Comparison of ENCODE assay signal across 1 cellular context in the genomic region with DNA sequence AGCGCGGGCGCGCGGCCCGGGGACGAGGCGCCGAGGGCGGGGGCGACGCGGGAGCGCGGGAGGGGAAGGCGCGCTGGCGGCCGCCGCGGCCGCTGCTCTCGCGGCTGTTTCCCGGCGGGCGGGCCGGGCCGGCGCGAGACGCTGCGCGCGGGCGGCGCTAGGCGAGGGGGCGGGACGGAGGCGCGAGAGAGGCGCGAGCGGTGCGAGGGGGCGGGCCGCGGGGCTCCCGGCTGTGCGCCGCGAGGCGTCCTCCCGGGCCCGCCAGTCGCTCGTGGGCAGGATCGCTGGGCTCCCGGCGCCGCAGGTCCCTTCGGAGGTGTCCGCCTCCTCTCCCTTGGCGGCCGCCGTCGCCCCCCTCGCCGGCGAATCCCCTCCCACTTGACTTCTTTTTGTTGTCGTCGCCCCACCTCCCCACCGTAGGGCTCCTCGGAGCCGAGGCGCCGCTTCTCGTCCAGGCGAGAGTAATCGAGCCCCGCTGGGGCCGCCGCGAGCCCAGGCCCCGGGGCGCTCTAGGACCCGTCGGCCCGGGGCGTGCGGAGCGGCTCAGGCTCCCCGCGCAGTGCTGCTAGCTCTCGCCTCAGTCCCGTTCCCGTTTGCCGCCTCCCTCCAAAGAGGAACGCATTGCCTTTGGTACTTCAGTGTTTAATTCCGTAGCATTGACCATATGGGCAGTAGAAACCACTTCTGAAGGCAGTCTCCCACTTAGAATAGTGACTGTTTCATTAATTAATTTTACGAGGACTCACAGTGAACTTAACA.
TF ChIP-seq lines count a peak whose summit lies in the region.

A gene (minus strand): TSS at position 110 of the 759 bp plus-strand sequence. CDS start 330 bp downstream, outside the sequence.

TF ChIP-seq in HepG2, 621 proteins besides CTCF, POLR2A, EP300 and RAD21 (continued from another document and continues in another):
- TF ChIP-seq, protein P1, sequence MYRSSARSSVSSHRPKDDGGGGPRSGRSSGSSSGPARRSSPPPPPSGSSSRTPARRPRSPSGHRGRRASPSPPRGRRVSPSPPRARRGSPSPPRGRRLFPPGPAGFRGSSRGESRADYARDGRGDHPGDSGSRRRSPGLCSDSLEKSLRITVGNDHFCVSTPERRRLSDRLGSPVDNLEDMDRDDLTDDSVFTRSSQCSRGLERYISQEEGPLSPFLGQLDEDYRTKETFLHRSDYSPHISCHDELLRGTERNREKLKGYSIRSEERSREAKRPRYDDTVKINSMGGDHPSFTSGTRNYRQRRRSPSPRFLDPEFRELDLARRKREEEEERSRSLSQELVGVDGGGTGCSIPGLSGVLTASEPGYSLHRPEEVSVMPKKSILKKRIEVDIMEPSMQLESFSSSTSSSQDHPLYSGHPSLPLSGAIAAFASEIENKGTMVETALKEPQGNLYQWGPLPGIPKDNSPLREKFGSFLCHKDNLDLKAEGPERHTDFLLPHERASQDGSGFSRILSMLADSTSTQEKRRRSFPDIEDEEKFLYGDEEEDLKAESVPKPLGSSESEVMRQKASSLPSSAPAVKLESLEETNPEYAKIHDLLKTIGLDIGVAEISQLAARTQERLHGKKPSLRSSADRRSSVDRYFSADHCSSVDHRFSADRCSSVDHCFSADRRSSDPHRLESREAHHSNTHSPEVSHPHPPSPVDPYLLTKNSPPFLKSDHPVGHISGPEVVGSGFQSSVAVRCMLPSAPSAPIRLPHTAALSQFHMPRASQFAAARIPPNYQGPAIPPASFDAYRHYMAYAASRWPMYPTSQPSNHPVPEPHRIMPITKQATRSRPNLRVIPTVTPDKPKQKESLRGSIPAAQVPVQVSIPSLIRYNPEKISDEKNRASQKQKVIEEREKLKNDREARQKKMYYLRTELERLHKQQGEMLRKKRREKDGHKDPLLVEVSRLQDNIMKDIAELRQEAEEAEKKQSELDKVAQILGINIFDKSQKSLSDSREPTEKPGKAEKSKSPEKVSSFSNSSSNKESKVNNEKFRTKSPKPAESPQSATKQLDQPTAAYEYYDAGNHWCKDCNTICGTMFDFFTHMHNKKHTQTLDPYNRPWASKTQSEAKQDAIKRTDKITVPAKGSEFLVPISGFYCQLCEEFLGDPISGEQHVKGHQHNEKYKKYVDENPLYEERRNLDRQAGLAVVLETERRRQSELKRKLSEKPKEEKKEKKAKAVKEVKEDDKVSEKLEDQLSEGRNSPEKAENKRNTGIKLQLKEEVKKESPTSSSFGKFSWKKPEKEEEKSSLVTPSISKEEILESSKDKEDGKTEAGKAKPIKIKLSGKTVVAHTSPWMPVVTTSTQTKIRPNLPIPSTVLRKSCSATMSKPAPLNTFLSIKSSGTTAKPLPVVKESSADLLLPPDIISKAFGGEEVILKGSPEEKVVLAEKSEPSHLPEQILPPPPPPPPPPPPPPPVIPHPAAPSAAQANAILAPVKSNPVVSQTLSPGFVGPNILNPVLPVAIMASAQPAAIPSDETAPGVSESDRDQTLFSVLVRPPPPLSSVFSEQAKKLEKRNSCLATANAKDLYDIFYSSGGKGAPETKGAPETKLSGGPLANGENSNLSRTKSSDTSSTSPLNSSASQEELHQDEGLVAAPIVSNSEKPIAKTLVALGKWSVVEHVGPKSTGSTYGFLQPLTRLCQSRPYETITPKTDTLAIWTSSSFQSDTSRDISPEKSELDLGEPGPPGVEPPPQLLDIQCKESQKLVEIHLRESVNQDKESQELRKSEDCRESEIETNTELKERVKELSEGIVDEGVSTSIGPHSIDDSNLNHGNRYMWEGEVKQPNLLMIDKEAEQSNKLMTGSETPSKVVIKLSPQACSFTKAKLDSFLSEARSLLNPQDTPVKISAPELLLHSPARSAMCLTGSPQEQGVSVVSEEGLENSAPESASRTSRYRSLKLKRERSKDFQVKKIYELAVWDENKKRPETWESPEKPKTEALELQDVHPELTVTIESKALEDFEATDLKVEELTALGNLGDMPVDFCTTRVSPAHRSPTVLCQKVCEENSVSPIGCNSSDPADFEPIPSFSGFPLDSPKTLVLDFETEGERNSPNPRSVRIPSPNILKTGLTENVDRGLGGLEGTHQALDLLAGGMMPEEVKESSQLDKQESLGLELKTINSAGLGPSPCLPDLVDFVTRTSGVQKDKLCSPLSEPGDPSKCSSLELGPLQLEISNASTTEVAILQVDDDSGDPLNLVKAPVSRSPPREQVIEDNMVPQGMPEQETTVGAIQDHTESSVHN (CRISPR knock-in tag; IDR thresholded peaks at IDR 0.05), result peak; percentile 90; the same call in 1 of the 2 replicates
- TF ChIP-seq GZF1 (CRISPR knock-in tag; IDR thresholded peaks at IDR 0.05) (peak; percentile 80), ZC3H4 (CRISPR knock-in tag; IDR thresholded peaks at IDR 0.05; ENCODE audit: borderline replicate concordance) (peak; percentile 73; the same call in 1 of the 2 replicates), DMAP1 (CRISPR knock-in tag; IDR thresholded peaks at IDR 0.05) (peak; percentile 51; the same call in 1 of the 2 replicates), SOX13 (IDR thresholded peaks at IDR 0.05) (no peak), SOX13 (CRISPR knock-in tag; conservative IDR thresholded peaks at IDR 0.05 in 1 of 2, IDR thresholded peaks at IDR 0.05 in 1 of 2) (peak in 1 of 2 experiments; percentile 71; a peak in 1 of 4 replicates), ZNF24 (IDR thresholded peaks at IDR 0.05) (no peak), ZNF296 (CRISPR knock-in tag; conservative IDR thresholded peaks at IDR 0.05) (no peak), NBN (conservative IDR thresholded peaks at IDR 0.05) (no peak), ZNF367 (CRISPR knock-in tag; IDR thresholded peaks at IDR 0.05; ENCODE audit: borderline replicate concordance) (no peak), ARNT2 (CRISPR knock-in tag; IDR thresholded peaks at IDR 0.05; ENCODE audit: low read depth) (peak; percentile 78; the same call in 1 of the 2 replicates), ATM (IDR thresholded peaks at IDR 0.05; ENCODE audit: borderline replicate concordance) (no peak), GTF2F1 (IDR thresholded peaks at IDR 0.05; ENCODE audit: low read length) (no peak), ZIK1 (CRISPR knock-in tag; IDR thresholded peaks at IDR 0.05; ENCODE audit: borderline replicate concordance, low read depth) (peak; percentile 86), ZFP41 (CRISPR knock-in tag; IDR thresholded peaks at IDR 0.05; ENCODE audit: borderline replicate concordance) (peak; percentile 49; the same call in 1 of the 2 replicates), ZNF180 (CRISPR knock-in tag; IDR thresholded peaks at IDR 0.05; ENCODE audit: borderline replicate concordance, low read depth) (no peak), ZNF124 (CRISPR knock-in tag; IDR thresholded peaks at IDR 0.05) (no peak), ZNF564 (CRISPR knock-in tag; IDR thresholded peaks at IDR 0.05) (no peak), ZNF33B (CRISPR knock-in tag; IDR thresholded peaks at IDR 0.05) (no peak), ZBTB42 (CRISPR knock-in tag; IDR thresholded peaks at IDR 0.05) (0 out of 2 replicates have a peak, but pooled peaks have one; percentile 58), ZNF607 (CRISPR knock-in tag; IDR thresholded peaks at IDR 0.05; ENCODE audit: borderline replicate concordance) (peak; percentile 95), GFI1 (CRISPR knock-in tag; IDR thresholded peaks at IDR 0.05; ENCODE audit: borderline replicate concordance) (peak; percentile 60; the same call in 1 of the 2 replicates)
- TF ChIP-seq, protein P2, sequence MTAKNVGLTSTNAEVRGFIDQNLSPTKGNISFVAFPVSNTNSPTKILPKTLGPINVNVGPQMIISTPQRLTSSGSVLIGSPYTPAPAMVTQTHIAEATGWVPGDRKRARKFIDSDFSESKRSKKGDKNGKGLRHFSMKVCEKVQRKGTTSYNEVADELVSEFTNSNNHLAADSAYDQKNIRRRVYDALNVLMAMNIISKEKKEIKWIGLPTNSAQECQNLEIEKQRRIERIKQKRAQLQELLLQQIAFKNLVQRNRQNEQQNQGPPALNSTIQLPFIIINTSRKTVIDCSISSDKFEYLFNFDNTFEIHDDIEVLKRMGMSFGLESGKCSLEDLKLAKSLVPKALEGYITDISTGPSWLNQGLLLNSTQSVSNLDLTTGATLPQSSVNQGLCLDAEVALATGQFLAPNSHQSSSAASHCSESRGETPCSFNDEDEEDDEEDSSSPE (CRISPR knock-in tag; IDR thresholded peaks at IDR 0.05), result peak; percentile 64; the same call in 1 of the 2 replicates
- TF ChIP-seq, protein P3, sequence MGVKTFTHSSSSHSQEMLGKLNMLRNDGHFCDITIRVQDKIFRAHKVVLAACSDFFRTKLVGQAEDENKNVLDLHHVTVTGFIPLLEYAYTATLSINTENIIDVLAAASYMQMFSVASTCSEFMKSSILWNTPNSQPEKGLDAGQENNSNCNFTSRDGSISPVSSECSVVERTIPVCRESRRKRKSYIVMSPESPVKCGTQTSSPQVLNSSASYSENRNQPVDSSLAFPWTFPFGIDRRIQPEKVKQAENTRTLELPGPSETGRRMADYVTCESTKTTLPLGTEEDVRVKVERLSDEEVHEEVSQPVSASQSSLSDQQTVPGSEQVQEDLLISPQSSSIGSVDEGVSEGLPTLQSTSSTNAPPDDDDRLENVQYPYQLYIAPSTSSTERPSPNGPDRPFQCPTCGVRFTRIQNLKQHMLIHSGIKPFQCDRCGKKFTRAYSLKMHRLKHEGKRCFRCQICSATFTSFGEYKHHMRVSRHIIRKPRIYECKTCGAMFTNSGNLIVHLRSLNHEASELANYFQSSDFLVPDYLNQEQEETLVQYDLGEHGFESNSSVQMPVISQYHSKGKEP (CRISPR knock-in tag; IDR thresholded peaks at IDR 0.05), result no peak
- TF ChIP-seq, protein P4, sequence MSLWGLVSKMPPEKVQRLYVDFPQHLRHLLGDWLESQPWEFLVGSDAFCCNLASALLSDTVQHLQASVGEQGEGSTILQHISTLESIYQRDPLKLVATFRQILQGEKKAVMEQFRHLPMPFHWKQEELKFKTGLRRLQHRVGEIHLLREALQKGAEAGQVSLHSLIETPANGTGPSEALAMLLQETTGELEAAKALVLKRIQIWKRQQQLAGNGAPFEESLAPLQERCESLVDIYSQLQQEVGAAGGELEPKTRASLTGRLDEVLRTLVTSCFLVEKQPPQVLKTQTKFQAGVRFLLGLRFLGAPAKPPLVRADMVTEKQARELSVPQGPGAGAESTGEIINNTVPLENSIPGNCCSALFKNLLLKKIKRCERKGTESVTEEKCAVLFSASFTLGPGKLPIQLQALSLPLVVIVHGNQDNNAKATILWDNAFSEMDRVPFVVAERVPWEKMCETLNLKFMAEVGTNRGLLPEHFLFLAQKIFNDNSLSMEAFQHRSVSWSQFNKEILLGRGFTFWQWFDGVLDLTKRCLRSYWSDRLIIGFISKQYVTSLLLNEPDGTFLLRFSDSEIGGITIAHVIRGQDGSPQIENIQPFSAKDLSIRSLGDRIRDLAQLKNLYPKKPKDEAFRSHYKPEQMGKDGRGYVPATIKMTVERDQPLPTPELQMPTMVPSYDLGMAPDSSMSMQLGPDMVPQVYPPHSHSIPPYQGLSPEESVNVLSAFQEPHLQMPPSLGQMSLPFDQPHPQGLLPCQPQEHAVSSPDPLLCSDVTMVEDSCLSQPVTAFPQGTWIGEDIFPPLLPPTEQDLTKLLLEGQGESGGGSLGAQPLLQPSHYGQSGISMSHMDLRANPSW (CRISPR knock-in tag; IDR thresholded peaks at IDR 0.05; ENCODE audit: borderline replicate concordance), result peak; percentile 80; the same call in 1 of the 2 replicates
- TF ChIP-seq, protein P5, sequence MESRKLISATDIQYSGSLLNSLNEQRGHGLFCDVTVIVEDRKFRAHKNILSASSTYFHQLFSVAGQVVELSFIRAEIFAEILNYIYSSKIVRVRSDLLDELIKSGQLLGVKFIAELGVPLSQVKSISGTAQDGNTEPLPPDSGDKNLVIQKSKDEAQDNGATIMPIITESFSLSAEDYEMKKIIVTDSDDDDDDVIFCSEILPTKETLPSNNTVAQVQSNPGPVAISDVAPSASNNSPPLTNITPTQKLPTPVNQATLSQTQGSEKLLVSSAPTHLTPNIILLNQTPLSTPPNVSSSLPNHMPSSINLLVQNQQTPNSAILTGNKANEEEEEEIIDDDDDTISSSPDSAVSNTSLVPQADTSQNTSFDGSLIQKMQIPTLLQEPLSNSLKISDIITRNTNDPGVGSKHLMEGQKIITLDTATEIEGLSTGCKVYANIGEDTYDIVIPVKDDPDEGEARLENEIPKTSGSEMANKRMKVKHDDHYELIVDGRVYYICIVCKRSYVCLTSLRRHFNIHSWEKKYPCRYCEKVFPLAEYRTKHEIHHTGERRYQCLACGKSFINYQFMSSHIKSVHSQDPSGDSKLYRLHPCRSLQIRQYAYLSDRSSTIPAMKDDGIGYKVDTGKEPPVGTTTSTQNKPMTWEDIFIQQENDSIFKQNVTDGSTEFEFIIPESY (CRISPR knock-in tag; IDR thresholded peaks at IDR 0.05), result 0 out of 2 replicates have a peak, but pooled peaks have one; percentile 22
- TF ChIP-seq, protein P6, sequence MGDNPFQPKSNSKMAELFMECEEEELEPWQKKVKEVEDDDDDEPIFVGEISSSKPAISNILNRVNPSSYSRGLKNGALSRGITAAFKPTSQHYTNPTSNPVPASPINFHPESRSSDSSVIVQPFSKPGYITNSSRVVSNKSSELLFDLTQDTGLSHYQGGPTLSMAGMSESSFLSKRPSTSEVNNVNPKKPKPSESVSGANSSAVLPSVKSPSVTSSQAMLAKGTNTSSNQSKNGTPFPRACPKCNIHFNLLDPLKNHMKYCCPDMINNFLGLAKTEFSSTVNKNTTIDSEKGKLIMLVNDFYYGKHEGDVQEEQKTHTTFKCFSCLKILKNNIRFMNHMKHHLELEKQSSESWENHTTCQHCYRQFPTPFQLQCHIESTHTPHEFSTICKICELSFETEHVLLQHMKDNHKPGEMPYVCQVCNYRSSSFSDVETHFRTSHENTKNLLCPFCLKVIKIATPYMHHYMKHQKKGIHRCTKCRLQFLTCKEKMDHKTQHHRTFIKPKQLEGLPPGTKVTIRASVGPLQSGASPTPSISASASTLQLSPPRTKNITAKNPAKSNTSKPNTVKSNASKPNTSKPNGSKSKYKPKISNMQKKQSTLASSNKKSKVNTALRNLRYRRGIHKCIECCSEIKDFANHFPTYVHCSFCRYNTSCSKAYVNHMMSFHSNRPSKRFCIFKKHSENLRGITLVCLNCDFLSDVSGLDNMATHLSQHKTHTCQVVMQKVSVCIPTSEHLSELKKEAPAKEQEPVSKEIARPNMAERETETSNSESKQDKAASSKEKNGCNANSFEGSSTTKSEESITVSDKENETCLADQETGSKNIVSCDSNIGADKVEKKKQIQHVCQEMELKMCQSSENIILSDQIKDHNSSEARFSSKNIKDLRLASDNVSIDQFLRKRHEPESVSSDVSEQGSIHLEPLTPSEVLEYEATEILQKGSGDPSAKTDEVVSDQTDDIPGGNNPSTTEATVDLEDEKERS (CRISPR knock-in tag; IDR thresholded peaks at IDR 0.05), result peak; percentile 74; the same call in 1 of the 2 replicates
- TF ChIP-seq, protein P7, sequence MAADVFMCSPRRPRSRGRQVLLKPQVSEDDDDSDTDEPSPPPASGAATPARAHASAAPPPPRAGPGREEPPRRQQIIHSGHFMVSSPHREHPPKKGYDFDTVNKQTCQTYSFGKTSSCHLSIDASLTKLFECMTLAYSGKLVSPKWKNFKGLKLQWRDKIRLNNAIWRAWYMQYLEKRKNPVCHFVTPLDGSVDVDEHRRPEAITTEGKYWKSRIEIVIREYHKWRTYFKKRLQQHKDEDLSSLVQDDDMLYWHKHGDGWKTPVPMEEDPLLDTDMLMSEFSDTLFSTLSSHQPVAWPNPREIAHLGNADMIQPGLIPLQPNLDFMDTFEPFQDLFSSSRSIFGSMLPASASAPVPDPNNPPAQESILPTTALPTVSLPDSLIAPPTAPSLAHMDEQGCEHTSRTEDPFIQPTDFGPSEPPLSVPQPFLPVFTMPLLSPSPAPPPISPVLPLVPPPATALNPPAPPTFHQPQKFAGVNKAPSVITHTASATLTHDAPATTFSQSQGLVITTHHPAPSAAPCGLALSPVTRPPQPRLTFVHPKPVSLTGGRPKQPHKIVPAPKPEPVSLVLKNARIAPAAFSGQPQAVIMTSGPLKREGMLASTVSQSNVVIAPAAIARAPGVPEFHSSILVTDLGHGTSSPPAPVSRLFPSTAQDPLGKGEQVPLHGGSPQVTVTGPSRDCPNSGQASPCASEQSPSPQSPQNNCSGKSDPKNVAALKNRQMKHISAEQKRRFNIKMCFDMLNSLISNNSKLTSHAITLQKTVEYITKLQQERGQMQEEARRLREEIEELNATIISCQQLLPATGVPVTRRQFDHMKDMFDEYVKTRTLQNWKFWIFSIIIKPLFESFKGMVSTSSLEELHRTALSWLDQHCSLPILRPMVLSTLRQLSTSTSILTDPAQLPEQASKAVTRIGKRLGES (CRISPR knock-in tag; IDR thresholded peaks at IDR 0.05; ENCODE audit: borderline replicate concordance), result 0 out of 2 replicates have a peak, but pooled peaks have one; percentile 26
